ENCODE assay signal across 20 cellular contexts in the genomic region with DNA sequence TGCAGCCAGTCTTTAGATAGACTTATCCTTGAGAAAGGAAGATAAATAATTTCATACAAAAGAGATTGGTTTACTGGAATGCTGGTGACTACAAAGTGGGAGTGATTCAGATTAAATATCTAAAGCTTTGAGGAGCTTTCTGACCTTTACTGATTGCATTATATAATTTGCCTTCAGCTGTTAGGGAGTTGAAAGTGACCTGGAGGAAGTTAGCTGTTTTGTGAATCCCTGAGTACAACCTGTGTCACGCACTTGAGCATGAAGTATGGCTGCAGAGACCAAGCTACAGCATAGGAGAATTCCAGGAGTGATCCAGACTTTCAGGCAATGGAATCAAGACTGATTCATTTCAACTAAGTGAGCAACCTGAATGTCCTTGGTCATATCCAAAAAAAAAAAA.
DNase-seq lines count a peak whose midpoint lies in the region; TF ChIP-seq lines count a peak whose summit lies in the region.
"Had no signal": no experiment of that assay in that cellular context is flagged by ENCODE, and none has a peak within 500 bp of the region (broad histone marks: within the 10 kb centered on the region; RNA-seq: fewer than 3 reads in every experiment).

No MANE protein-coding gene starts in this region.

- in situ Hi-C loops in brain microvascular endothelial cell (cut with HindIII; ENCODE audit: low pct_ligation_motif_present, low sequenced_read_pairs) = no loop called here

- no peak overlapping the region for H3K4me3 Mint-ChIP-seq in osteocyte (ENCODE audit: unreplicated experiment)
- H3K4me3 Mint-ChIP-seq: CD4-positive, CD25-positive, alpha-beta regulatory T cell had no signal

- H4K20me1 ChIP-seq in osteoblast (ENCODE audit: insufficient read depth, low read length) = no peaks in the 10 kb centered on the region

- H3K4me1 Mint-ChIP-seq in osteocyte (ENCODE audit: unreplicated experiment) = peaks cover 19% of the 10 kb centered on the region
- H3K4me1 Mint-ChIP-seq: CD4-positive, CD25-positive, alpha-beta regulatory T cell had no signal

- H3K4me3 ChIP-seq in brain microvascular endothelial cell (ENCODE audit: low read depth, low read length) = no peak overlapping the region
- H3K4me3 ChIP-seq in osteoblast (ENCODE audit: insufficient read depth, low read length) = no peak overlapping the region

- H3K36me3 ChIP-seq in brain microvascular endothelial cell (replicated peaks) (no peaks in the 10 kb centered on the region), osteoblast (ENCODE audit: insufficient read depth, low read length) (no peaks in the 10 kb centered on the region)
- H3K36me3 ChIP-seq: BE2C had no signal

- no peaks in the 10 kb centered on the region for H3K79me2 ChIP-seq in osteoblast (ENCODE audit: insufficient read depth, low read length)

- DNase-seq in H4 (ENCODE audit: low spot score) = peak; percentile 28
- DNase-seq in M059J (ENCODE audit: low read depth) = peak; percentile 80
- peak; percentile 3 for DNase-seq in brain microvascular endothelial cell
- DNase-seq in osteocyte (ENCODE audit: extremely low spot score, unreplicated experiment) = no peak
- DNase-seq in NCI-H1105 (lab: John Stamatoyannopoulos, UW) = no peak
- DNase-seq in Kasumi-1 (lab: John Stamatoyannopoulos, UW) = no peak
- DNase-seq in osteoblast (ENCODE audit: insufficient read length, low spot score, missing footprints) = no peak
- DNase-seq in NCI-H2171 (lab: John Stamatoyannopoulos, UW) = no peak
- DNase-seq: BE2C; CD4-positive, CD25-positive, alpha-beta regulatory T cell; COR-L47; DND-41; Karpas-422; NCI-H1092; NCI-H1436 treated with DMSO at 0.1 percent for 48 hours; NCI-H1930; NCI-H524 treated with DMSO at 0.1 percent for 48 hours; NCI-H82; OCI-M1; Right ventricle myocardium superior had no signal

- H3K27ac ChIP-seq in brain microvascular endothelial cell = no peak overlapping the region
- no peak overlapping the region for H3K27ac ChIP-seq in osteoblast (ENCODE audit: low read depth, low read length)

- TF ChIP-seq CTCF in brain microvascular endothelial cell (IDR thresholded peaks at IDR 0.05; ENCODE audit: low read depth, low read length, missing control alignments) = no peak
- TF ChIP-seq CTCF in osteocyte (IDR thresholded peaks at IDR 0.05) = no peak
- TF ChIP-seq CTCF in osteoblast (IDR thresholded peaks at IDR 0.05; ENCODE audit: extremely low read depth, low read depth, low read length) = no peak

- no peak overlapping the region for H2AFZ ChIP-seq in osteoblast (ENCODE audit: low read length)

- H3K9me3 Mint-ChIP-seq in osteocyte (ENCODE audit: unreplicated experiment) = no peaks in the 10 kb centered on the region

- no peaks in the 10 kb centered on the region for H3K36me3 Mint-ChIP-seq in osteocyte (ENCODE audit: unreplicated experiment)
- H3K36me3 Mint-ChIP-seq: CD4-positive, CD25-positive, alpha-beta regulatory T cell had no signal

- H3K4me2 ChIP-seq in osteoblast (ENCODE audit: insufficient read depth, low read length) = no peak overlapping the region

- H3K27me3 ChIP-seq in brain microvascular endothelial cell (replicated peaks) (no peaks in the 10 kb centered on the region), osteoblast (ENCODE audit: insufficient read depth, low read length) (no peaks in the 10 kb centered on the region)
- H3K27me3 ChIP-seq: BE2C had no signal

- peak overlapping the region; percentile 20 for H3K27ac Mint-ChIP-seq in osteocyte (ENCODE audit: unreplicated experiment)
- H3K27ac Mint-ChIP-seq: CD4-positive, CD25-positive, alpha-beta regulatory T cell had no signal

- no peaks in the 10 kb centered on the region for H3K9me3 ChIP-seq in osteoblast (ENCODE audit: low read depth, low read length)
- H3K9me3 ChIP-seq: BE2C had no signal

- no peaks in the 10 kb centered on the region for H3K27me3 Mint-ChIP-seq in osteocyte (ENCODE audit: unreplicated experiment)
- H3K27me3 Mint-ChIP-seq: CD4-positive, CD25-positive, alpha-beta regulatory T cell had no signal

- H3K4me1 ChIP-seq in osteoblast (ENCODE audit: insufficient read depth, low read length) = no peaks in the 10 kb centered on the region
- H3K4me1 ChIP-seq: BE2C had no signal

Comparison
In these comparisons a context has a peak if more than half of its experiments do, and no peak if none do; other contexts are left out.
1. DNase-seq: peak in H4 (single experiment), M059J (single experiment) and brain microvascular endothelial cell (single experiment); none in osteocyte (single experiment), NCI-H1105 (single experiment), Kasumi-1 (0 of 2), osteoblast (single experiment) and NCI-H2171 (single experiment).